ENCODE assay signal across 1 cellular context in genomic region chr17:19270347-19270950, GRCh38.
TF ChIP-seq lines count a peak whose summit lies in the region.

No MANE protein-coding gene starts in this region.

TF ChIP-seq in HepG2, 621 proteins besides CTCF, POLR2A, EP300 and RAD21 (continued from another document):
- TF ChIP-seq, protein P1, sequence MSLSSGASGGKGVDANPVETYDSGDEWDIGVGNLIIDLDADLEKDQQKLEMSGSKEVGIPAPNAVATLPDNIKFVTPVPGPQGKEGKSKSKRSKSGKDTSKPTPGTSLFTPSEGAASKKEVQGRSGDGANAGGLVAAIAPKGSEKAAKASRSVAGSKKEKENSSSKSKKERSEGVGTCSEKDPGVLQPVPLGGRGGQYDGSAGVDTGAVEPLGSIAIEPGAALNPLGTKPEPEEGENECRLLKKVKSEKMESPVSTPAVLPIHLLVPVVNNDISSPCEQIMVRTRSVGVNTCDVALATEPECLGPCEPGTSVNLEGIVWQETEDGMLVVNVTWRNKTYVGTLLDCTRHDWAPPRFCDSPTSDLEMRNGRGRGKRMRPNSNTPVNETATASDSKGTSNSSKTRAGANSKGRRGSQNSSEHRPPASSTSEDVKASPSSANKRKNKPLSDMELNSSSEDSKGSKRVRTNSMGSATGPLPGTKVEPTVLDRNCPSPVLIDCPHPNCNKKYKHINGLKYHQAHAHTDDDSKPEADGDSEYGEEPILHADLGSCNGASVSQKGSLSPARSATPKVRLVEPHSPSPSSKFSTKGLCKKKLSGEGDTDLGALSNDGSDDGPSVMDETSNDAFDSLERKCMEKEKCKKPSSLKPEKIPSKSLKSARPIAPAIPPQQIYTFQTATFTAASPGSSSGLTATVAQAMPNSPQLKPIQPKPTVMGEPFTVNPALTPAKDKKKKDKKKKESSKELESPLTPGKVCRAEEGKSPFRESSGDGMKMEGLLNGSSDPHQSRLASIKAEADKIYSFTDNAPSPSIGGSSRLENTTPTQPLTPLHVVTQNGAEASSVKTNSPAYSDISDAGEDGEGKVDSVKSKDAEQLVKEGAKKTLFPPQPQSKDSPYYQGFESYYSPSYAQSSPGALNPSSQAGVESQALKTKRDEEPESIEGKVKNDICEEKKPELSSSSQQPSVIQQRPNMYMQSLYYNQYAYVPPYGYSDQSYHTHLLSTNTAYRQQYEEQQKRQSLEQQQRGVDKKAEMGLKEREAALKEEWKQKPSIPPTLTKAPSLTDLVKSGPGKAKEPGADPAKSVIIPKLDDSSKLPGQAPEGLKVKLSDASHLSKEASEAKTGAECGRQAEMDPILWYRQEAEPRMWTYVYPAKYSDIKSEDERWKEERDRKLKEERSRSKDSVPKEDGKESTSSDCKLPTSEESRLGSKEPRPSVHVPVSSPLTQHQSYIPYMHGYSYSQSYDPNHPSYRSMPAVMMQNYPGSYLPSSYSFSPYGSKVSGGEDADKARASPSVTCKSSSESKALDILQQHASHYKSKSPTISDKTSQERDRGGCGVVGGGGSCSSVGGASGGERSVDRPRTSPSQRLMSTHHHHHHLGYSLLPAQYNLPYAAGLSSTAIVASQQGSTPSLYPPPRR (CRISPR knock-in tag; IDR thresholded peaks at IDR 0.05; ENCODE audit: borderline replicate concordance), result no peak
- TF ChIP-seq ZNF326 (CRISPR knock-in tag; IDR thresholded peaks at IDR 0.05; ENCODE audit: borderline replicate concordance) (no peak), KDM5A (IDR thresholded peaks at IDR 0.05; ENCODE audit: borderline replicate concordance, low read length) (no peak), ZSCAN30 (CRISPR knock-in tag; IDR thresholded peaks at IDR 0.05) (no peak), NFE2L1 (CRISPR knock-in tag; IDR thresholded peaks at IDR 0.05; ENCODE audit: borderline replicate concordance) (no peak), DNMT1 (CRISPR knock-in tag; IDR thresholded peaks at IDR 0.05) (no peak)
